34 cellular contexts compared by ENCODE assay signal in genomic region chr3:129929383-129929782, GRCh38. TPM values are rescaled to one million over a fixed set of nuclear protein-coding genes. Genes with fewer than 3 reads are reported as not detected.
"Had no signal": no experiment of that assay in that cellular context is flagged by ENCODE, and none has a peak within 500 bp of the region (broad histone marks: within the 10 kb centered on the region; RNA-seq: fewer than 3 reads in every experiment).

No MANE protein-coding gene starts in this region.

- DNase-seq: activated CD4-positive, alpha-beta T cell treated with anti-CD3 and anti-CD28 coated beads for 48 hours; activated CD4-positive, alpha-beta T cell treated with anti-CD3 and anti-CD28 coated beads, Interleukin-2, amount 50 U/mL, for 1 hour; activated CD4-positive, alpha-beta T cell treated with anti-CD3 and anti-CD28 coated beads, Interleukin-2, amount 50 U/mL, for 48 hours; activated CD8-positive, alpha-beta memory T cell treated with anti-CD3 and anti-CD28 coated beads, Interleukin-2, amount 50 U/mL, for 48 hours; activated CD8-positive, alpha-beta T cell treated with anti-CD3 and anti-CD28 coated beads for 36 hours; activated naive CD4-positive, alpha-beta T cell treated with anti-CD3 and anti-CD28 coated beads for 36 hours; activated naive CD8-positive, alpha-beta T cell treated with anti-CD3 and anti-CD28 coated beads for 36 hours; activated naive CD8-positive, alpha-beta T cell treated with anti-CD3 and anti-CD28 coated beads, Interleukin-2, amount 50 U/mL, for 24 hours; activated T-cell treated with anti-CD3 and anti-CD28 coated beads for 4 hours; activated T-cell treated with anti-CD3 and anti-CD28 coated beads, Interleukin-2, amount 50 U/mL, for 24 hours; activated T-cell treated with anti-CD3 and anti-CD28 coated beads, Interleukin-2, amount 50 U/mL, for 72 hours; adrenal gland; amygdala; aorta; body of pancreas; caudate nucleus; cortex of kidney; dermis blood vessel endothelial cell; effector CD4-positive, alpha-beta T cell; effector memory CD8-positive, alpha-beta T cell; erythroblast; foreskin keratinocyte; gastrocnemius medialis; glutamatergic neuron; heart left ventricle; T-cell; T-helper 9 cell had no signal

- ATAC-seq: activated CD4-positive, CD25-positive, alpha-beta regulatory T cell treated with anti-CD3 and anti-CD28 coated beads, Interleukin-2, amount 50 U/mL, for 24 hours; activated CD8-positive, alpha-beta T cell treated with anti-CD3 and anti-CD28 coated beads for 36 hours; activated naive CD8-positive, alpha-beta T cell treated with anti-CD3 and anti-CD28 coated beads, Interleukin-2, amount 50 U/mL, for 24 hours; activated T-cell treated with anti-CD3 and anti-CD28 coated beads, Interleukin-2, amount 50 U/mL, for 72 hours; body of pancreas; effector memory CD8-positive, alpha-beta T cell; foreskin keratinocyte; gastrocnemius medialis; heart left ventricle; T-cell had no signal

- H3K4me1 ChIP-seq: foreskin keratinocyte had no signal

- H3K27me3 ChIP-seq: adrenal gland, body of pancreas, gastrocnemius medialis, heart left ventricle had no signal

- FAIRE-seq: colon had no signal

- H3K4me3 Mint-ChIP-seq: activated CD8-positive, alpha-beta T cell treated with anti-CD3 and anti-CD28 coated beads for 36 hours; activated naive CD4-positive, alpha-beta T cell treated with anti-CD3 and anti-CD28 coated beads for 36 hours; activated naive CD4-positive, alpha-beta T cell treated with anti-CD3 and anti-CD28 coated beads, Interleukin-2, amount 50 U/mL, for 24 hours; activated naive CD8-positive, alpha-beta T cell treated with anti-CD3 and anti-CD28 coated beads for 36 hours; activated naive CD8-positive, alpha-beta T cell treated with anti-CD3 and anti-CD28 coated beads, Interleukin-2, amount 50 U/mL, for 24 hours; activated T-cell treated with anti-CD3 and anti-CD28 coated beads, Interleukin-2, amount 50 U/mL, for 24 hours; activated T-cell treated with anti-CD3 and anti-CD28 coated beads, Interleukin-2, amount 50 U/mL, for 72 hours; effector memory CD8-positive, alpha-beta T cell; T-cell; T-helper 1 cell treated with Interleukin-12 subunit alpha and Interleukin-12 subunit beta and Interleukin-4 antibody, amounts not matched to agents 30 μg/mL and 1 μg/mL, for 36 hours had no signal

- H3K4me1 Mint-ChIP-seq: activated naive CD4-positive, alpha-beta T cell treated with anti-CD3 and anti-CD28 coated beads, Interleukin-2, amount 50 U/mL, for 24 hours; activated naive CD8-positive, alpha-beta T cell treated with anti-CD3 and anti-CD28 coated beads for 36 hours; activated naive CD8-positive, alpha-beta T cell treated with anti-CD3 and anti-CD28 coated beads, Interleukin-2, amount 50 U/mL, for 24 hours had no signal

- H3K4me3 ChIP-seq: adrenal gland, body of pancreas, esophagus muscularis mucosa, gastrocnemius medialis, heart left ventricle had no signal

- H3K36me3 Mint-ChIP-seq: T-cell had no signal

- H3K36me3 ChIP-seq: adrenal gland, esophagus muscularis mucosa, gastrocnemius medialis, heart left ventricle had no signal

- H3K9me3 ChIP-seq: adrenal gland, body of pancreas, gastrocnemius medialis had no signal

- H3K27me3 Mint-ChIP-seq: activated naive CD8-positive, alpha-beta T cell treated with anti-CD3 and anti-CD28 coated beads for 36 hours had no signal

- H3K27ac ChIP-seq: adrenal gland, body of pancreas, esophagus muscularis mucosa, foreskin keratinocyte, gastrocnemius medialis, heart left ventricle had no signal

- H3K27ac Mint-ChIP-seq: activated CD8-positive, alpha-beta T cell treated with anti-CD3 and anti-CD28 coated beads for 36 hours; activated naive CD4-positive, alpha-beta T cell treated with anti-CD3 and anti-CD28 coated beads for 36 hours; activated naive CD4-positive, alpha-beta T cell treated with anti-CD3 and anti-CD28 coated beads, Interleukin-2, amount 50 U/mL, for 24 hours; activated naive CD8-positive, alpha-beta T cell treated with anti-CD3 and anti-CD28 coated beads for 36 hours; activated naive CD8-positive, alpha-beta T cell treated with anti-CD3 and anti-CD28 coated beads, Interleukin-2, amount 50 U/mL, for 24 hours; activated T-cell treated with anti-CD3 and anti-CD28 coated beads, Interleukin-2, amount 50 U/mL, for 24 hours; activated T-cell treated with anti-CD3 and anti-CD28 coated beads, Interleukin-2, amount 50 U/mL, for 72 hours; effector memory CD8-positive, alpha-beta T cell; T-cell; T-helper 1 cell treated with Interleukin-12 subunit alpha and Interleukin-12 subunit beta and Interleukin-4 antibody, amounts not matched to agents 30 μg/mL and 1 μg/mL, for 36 hours had no signal

RNA-seq across cellular contexts. Expression of gene TRH, which starts 45.1 kb away (rescaled TPM):
- total RNA-seq: activated CD8-positive, alpha-beta T cell treated with anti-CD3 and anti-CD28 coated beads for 36 hours; activated naive CD4-positive, alpha-beta T cell treated with anti-CD3 and anti-CD28 coated beads for 36 hours; activated naive CD8-positive, alpha-beta T cell treated with anti-CD3 and anti-CD28 coated beads for 36 hours; activated T-cell treated with anti-CD3 and anti-CD28 coated beads, Interleukin-2, amount 50 U/mL, for 72 hours; adrenal gland; aorta; body of pancreas; chondrocyte; dermis blood vessel endothelial cell; foreskin keratinocyte; gastrocnemius medialis; heart left ventricle; T-cell; T-helper 2 cell treated with Interferon-gamma antibody and Interleukin-4, amounts not matched to agents 100 ng/mL and 5 ng/mL, for 36 hours had no signal
- polyA plus RNA-seq: aorta, foreskin keratinocyte, heart left ventricle had no signal
